Comparison of ENCODE assay signal across 1 cellular context in the genomic region with DNA sequence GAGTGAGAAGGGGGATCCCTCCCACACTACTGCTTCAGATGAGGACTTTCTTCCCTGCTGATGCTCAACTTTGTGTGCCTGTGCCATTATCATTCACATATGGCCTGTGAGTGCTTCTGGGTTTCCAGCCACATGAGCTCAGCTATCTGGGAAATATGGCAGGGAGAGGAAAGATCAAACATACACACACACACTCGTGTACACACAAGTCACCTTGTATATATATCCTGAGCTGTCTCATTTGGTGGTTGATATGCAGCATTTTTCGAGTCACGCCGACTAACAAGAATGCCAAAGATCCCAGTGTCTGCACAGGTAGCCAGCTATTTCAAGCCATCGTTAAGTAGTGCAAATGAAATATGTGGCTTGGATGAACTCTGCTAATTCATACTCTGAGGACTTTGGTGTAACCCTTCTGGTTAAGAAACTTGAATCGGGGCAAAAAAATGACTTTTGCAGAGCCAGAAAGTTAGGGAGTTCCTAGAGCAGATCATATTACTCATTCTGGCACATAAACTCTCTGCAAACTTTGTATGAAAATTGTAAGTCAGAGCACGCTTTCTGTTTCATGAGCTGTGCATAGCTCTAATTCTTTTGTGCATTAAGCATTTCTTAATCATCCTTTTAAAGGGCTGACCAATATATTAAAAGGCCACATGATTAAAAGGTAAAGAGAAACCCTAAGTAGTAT.
TF ChIP-seq lines count a peak whose summit lies in the region.

No MANE protein-coding gene starts in this region.

TF ChIP-seq in GM23338, 12 proteins besides CTCF, POLR2A, EP300 and RAD21 (continued from another document):
- TF ChIP-seq, protein P1, sequence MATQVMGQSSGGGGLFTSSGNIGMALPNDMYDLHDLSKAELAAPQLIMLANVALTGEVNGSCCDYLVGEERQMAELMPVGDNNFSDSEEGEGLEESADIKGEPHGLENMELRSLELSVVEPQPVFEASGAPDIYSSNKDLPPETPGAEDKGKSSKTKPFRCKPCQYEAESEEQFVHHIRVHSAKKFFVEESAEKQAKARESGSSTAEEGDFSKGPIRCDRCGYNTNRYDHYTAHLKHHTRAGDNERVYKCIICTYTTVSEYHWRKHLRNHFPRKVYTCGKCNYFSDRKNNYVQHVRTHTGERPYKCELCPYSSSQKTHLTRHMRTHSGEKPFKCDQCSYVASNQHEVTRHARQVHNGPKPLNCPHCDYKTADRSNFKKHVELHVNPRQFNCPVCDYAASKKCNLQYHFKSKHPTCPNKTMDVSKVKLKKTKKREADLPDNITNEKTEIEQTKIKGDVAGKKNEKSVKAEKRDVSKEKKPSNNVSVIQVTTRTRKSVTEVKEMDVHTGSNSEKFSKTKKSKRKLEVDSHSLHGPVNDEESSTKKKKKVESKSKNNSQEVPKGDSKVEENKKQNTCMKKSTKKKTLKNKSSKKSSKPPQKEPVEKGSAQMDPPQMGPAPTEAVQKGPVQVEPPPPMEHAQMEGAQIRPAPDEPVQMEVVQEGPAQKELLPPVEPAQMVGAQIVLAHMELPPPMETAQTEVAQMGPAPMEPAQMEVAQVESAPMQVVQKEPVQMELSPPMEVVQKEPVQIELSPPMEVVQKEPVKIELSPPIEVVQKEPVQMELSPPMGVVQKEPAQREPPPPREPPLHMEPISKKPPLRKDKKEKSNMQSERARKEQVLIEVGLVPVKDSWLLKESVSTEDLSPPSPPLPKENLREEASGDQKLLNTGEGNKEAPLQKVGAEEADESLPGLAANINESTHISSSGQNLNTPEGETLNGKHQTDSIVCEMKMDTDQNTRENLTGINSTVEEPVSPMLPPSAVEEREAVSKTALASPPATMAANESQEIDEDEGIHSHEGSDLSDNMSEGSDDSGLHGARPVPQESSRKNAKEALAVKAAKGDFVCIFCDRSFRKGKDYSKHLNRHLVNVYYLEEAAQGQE (IDR thresholded peaks at IDR 0.05; ENCODE audit: unreplicated experiment) = no peak
TF ChIP-seq in GM23338: peak in this region for 0.
